21 cellular contexts compared by ENCODE assay signal in the genomic region with DNA sequence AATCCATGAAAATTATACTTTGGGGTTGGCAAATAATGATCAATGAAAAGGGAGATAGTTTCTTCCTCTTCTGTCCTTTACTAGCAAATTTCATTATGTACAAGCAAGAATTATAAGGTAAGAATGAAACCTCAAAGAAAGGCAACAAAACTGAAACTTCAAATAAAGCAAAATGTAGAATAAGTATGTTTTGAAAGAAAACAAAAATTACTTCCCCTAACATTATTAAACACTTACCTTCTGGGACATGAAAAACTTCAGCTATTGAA. TPM values are rescaled to one million over a fixed set of nuclear protein-coding genes. Genes with fewer than 3 reads are reported as not detected.
DNase-seq lines count a peak whose midpoint lies in the region; ATAC-seq, FAIRE-seq and TF ChIP-seq lines count a peak whose summit lies in the region.
"Had no signal": no experiment of that assay in that cellular context is flagged by ENCODE, and none has a peak within 500 bp of the region (broad histone marks: within the 10 kb centered on the region; RNA-seq: fewer than 3 reads in every experiment).

No MANE protein-coding gene starts in this region.

- H3K36me3 ChIP-seq in BLaER1 (peaks cover 57% of the 10 kb centered on the region), Karpas-422 (ENCODE audit: insufficient read depth, low read length) (peaks cover 38% of the 10 kb centered on the region)
- H3K36me3 ChIP-seq: prostate gland had no signal

- H2AFZ ChIP-seq in Karpas-422 (ENCODE audit: low read length), result no peak overlapping the region

- FAIRE-seq in GM12891 (lab: Jason Lieb, UNC), result peak; percentile 58
- FAIRE-seq: endothelial cell of umbilical vein had no signal

- peaks cover 10% of the 10 kb centered on the region for H3K36me3 Mint-ChIP-seq in T-helper 17 cell (ENCODE audit: low read depth)

- H3K9me2 ChIP-seq in Karpas-422 (replicated peaks; ENCODE audit: insufficient read depth, low read length), result no peaks in the 10 kb centered on the region

- ATAC-seq in GM21619 (IDR thresholded peaks at IDR 0.05; ENCODE audit: unreplicated experiment) (peak; percentile 36), T-helper 17 cell (no peak)
- ATAC-seq: natural killer cell treated with Interleukin-12 subunit alpha and Interleukin-12 subunit beta and Interleukin-15 and Interleukin-18, amount 100 ng/mL, for 72 hours had no signal

- H3K27me3 ChIP-seq in BLaER1, result no peaks in the 10 kb centered on the region
- H3K27me3 ChIP-seq in Karpas-422 (ENCODE audit: low read length), result no peaks in the 10 kb centered on the region

- H4K20me1 ChIP-seq in BLaER1, result peaks cover 16% of the 10 kb centered on the region; the same call in 1 of the 2 replicates
- H4K20me1 ChIP-seq in Karpas-422 (ENCODE audit: insufficient read depth, low read depth, low read length), result no peaks in the 10 kb centered on the region

- peak overlapping the region; percentile 67 for H3K27ac Mint-ChIP-seq in T-helper 17 cell
- H3K27ac Mint-ChIP-seq: activated naive CD8-positive, alpha-beta T cell; brain; natural killer cell treated with Interleukin-12 subunit alpha and Interleukin-12 subunit beta and Interleukin-15 and Interleukin-18, amount 100 ng/mL, for 72 hours had no signal

- H3K9me3 ChIP-seq in BLaER1 (no peaks in the 10 kb centered on the region), T-helper 17 cell (ENCODE audit: control insufficient read depth, low read length, poor library complexity, severe bottlenecking) (no peaks in the 10 kb centered on the region), Karpas-422 (ENCODE audit: low read length) (no peaks in the 10 kb centered on the region)
- H3K9me3 ChIP-seq: prostate gland had no signal

- H3K4me2 ChIP-seq in BLaER1 (peak overlapping the region; percentile 43; the same call in 1 of the 2 replicates), Karpas-422 (ENCODE audit: low read depth, low read length, poor library complexity, severe bottlenecking) (no peak overlapping the region)

- H3K4me3 ChIP-seq in BLaER1 (no peak overlapping the region), Karpas-422 (ENCODE audit: low read length) (no peak overlapping the region)
- H3K4me3 ChIP-seq: coronary artery, prostate gland had no signal

- peaks cover 30% of the 10 kb centered on the region for H3K4me1 Mint-ChIP-seq in T-helper 17 cell
- H3K4me1 Mint-ChIP-seq: brain had no signal

- H3K27ac ChIP-seq in BLaER1 (no peak overlapping the region), Karpas-422 (ENCODE audit: low read length) (no peak overlapping the region)
- H3K27ac ChIP-seq: coronary artery, prostate gland had no signal

- peaks cover 16% of the 10 kb centered on the region for H3K4me1 ChIP-seq in BLaER1
- no peaks in the 10 kb centered on the region for H3K4me1 ChIP-seq in Karpas-422 (ENCODE audit: low read length)
- H3K4me1 ChIP-seq: prostate gland had no signal

- H3K9ac ChIP-seq in BLaER1 (no peak overlapping the region), Karpas-422 (ENCODE audit: low read length) (no peak overlapping the region)

- TF ChIP-seq POLR2A in GM12891 (IDR thresholded peaks at IDR 0.05; ENCODE audit: low read depth, low read length), result no peak

- DNase-seq in GM12891 (ENCODE audit: insufficient read length, low spot score) (no peak), T-helper 17 cell (no peak), Karpas-422 (no peak), nucleus accumbens (lab: John Stamatoyannopoulos, UW) (no peak), superior temporal gyrus (ENCODE audit: extremely low spot score) (no peak), cerebellar nuclear complex (lab: John Stamatoyannopoulos, UW) (no peak)
- DNase-seq: activated CD4-positive, alpha-beta T cell treated with anti-CD3 and anti-CD28 coated beads for 1 hour; Calu3; EL; hippocampal formation; kidney glomerular epithelial cell; NCI-H2171 treated with DMSO at 0.1 percent for 48 hours; stimulated activated CD4-positive, alpha-beta T cell treated with anti-CD3 and anti-CD28 coated beads, Interleukin-2, amount 100 ng/mL, for 48 hours had no signal

- no peaks in the 10 kb centered on the region for H3K27me3 Mint-ChIP-seq in T-helper 17 cell
- H3K27me3 Mint-ChIP-seq: activated naive CD8-positive, alpha-beta T cell; brain; natural killer cell treated with Interleukin-12 subunit alpha and Interleukin-12 subunit beta and Interleukin-15 and Interleukin-18, amount 100 ng/mL, for 72 hours had no signal

- H3K79me2 ChIP-seq in Karpas-422 (ENCODE audit: low read length), result no peaks in the 10 kb centered on the region

- no peak overlapping the region for H3K4me3 Mint-ChIP-seq in T-helper 17 cell
- H3K4me3 Mint-ChIP-seq: activated naive CD8-positive, alpha-beta T cell; brain had no signal

TF ChIP-seq in GM12891, 5 proteins besides CTCF, POLR2A, EP300 and RAD21:
- TF ChIP-seq PAX5 (IDR thresholded peaks at IDR 0.05; ENCODE audit: insufficient read depth, low read length, severe bottlenecking), result no peak

RNA-seq across cellular contexts. Expression of gene THADA, which starts 29.4 kb away (rescaled TPM):
- polyA plus RNA-seq in GM12891 (2012; ENCODE audit: low read depth, missing spikeins), result 8.4 TPM
- total RNA-seq in T-helper 17 cell, result 10 to 100 TPM; 40.1 to 41.0 TPM
- total RNA-seq in Karpas-422 (2014; rRNA removed; shearing (Covaris generic); ENCODE audit: low replicate concordance), result 29.4 and 35.6 TPM in 2 replicates
